13 cellular contexts compared by ENCODE assay signal in the genomic region with DNA sequence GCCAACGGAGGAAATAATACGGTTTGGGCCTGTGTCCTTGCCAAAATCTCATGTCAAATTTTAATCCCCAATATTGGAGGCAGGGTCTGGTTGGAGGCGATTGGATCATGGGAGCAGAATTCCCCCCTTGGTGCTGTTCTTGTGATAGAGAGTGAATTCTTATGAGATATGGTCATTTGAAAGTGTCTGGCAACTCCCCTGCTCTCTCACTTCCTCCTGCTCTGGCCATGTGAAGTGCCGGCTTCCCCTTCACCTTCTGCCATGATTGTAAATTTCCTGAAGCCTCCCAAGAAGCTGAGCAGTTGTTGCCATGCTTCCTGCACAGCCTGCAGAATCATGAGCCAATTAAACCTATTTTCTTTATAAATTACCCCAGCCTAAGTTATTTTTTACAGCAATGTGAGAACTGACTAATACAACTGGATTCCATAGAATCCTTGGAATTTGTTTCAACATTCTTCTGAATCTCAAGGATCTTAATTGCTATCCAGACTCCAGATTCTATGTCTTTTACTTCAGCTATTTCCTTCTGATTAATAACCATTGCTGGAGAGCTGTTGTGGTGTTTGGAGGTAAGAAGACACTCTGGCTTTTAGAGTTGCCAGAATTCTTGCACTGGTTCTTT.
DNase-seq lines count a peak whose midpoint lies in the region; ATAC-seq and TF ChIP-seq lines count a peak whose summit lies in the region.
"Had no signal": no experiment of that assay in that cellular context is flagged by ENCODE, and none has a peak within 500 bp of the region (broad histone marks: within the 10 kb centered on the region; RNA-seq: fewer than 3 reads in every experiment).

No MANE protein-coding gene starts in this region.

- H2AFZ ChIP-seq in fibroblast of lung (ENCODE audit: low read length) = no peak overlapping the region

- no peak overlapping the region for H3K9ac ChIP-seq in fibroblast of lung (ENCODE audit: insufficient read depth, low read length)

- H3K9me3 Mint-ChIP-seq in osteocyte (ENCODE audit: unreplicated experiment) = peaks cover 4% of the 10 kb centered on the region

- no peaks in the 10 kb centered on the region for H3K27me3 Mint-ChIP-seq in osteocyte (ENCODE audit: unreplicated experiment)

- TF ChIP-seq CTCF in RWPE2 (IDR thresholded peaks at IDR 0.05; ENCODE audit: poor library complexity, severe bottlenecking) = no peak
- TF ChIP-seq CTCF in fibroblast of lung (conservative IDR thresholded peaks at IDR 0.05 in 1 of 2, IDR thresholded peaks at IDR 0.05 in 1 of 2; ENCODE audit: low read depth in 1 of 2, low read length in 2 of 2) = no peak
- TF ChIP-seq CTCF in osteocyte (IDR thresholded peaks at IDR 0.05) = no peak

- H3K4me3 ChIP-seq in RWPE2 (ENCODE audit: severe bottlenecking) (no peak overlapping the region), fibroblast of lung (replicated peaks in 1 of 4; ENCODE audit: control extremely low read depth in 1 of 4, insufficient read depth in 1 of 4, low read depth in 3 of 4, low read length in 4 of 4) (no peak overlapping the region)
- H3K4me3 ChIP-seq: suprapubic skin had no signal

- H3K79me2 ChIP-seq in fibroblast of lung (ENCODE audit: control insufficient read depth, insufficient read depth, low read length) = no peaks in the 10 kb centered on the region

- no peak overlapping the region for H3K4me3 Mint-ChIP-seq in osteocyte (ENCODE audit: unreplicated experiment)

- H3K36me3 ChIP-seq in RWPE2 (ENCODE audit: low read depth) = no peaks in the 10 kb centered on the region
- no peaks in the 10 kb centered on the region for H3K36me3 ChIP-seq in fibroblast of lung (ENCODE audit: control insufficient read depth, insufficient read depth, low read length)
- H3K36me3 ChIP-seq: suprapubic skin had no signal

- ATAC-seq in RWPE2 (ENCODE audit: low read depth) = peak; percentile 93
- ATAC-seq: HepG2 had no signal

- H3K36me3 Mint-ChIP-seq in osteocyte (ENCODE audit: unreplicated experiment) = no peaks in the 10 kb centered on the region

- H3K27me3 ChIP-seq in RWPE2 (ENCODE audit: insufficient read depth, poor library complexity, severe bottlenecking) (no peaks in the 10 kb centered on the region), fibroblast of lung (ENCODE audit: control insufficient read depth, insufficient read depth, low read length) (no peaks in the 10 kb centered on the region)
- H3K27me3 ChIP-seq: suprapubic skin had no signal

- no peak overlapping the region for H3K4me2 ChIP-seq in fibroblast of lung (ENCODE audit: extremely low read depth, insufficient read depth, low read length)

- no peaks in the 10 kb centered on the region for H4K20me1 ChIP-seq in fibroblast of lung (ENCODE audit: control insufficient read depth, extremely low read depth, insufficient read depth, low read length)

- H3K9me3 ChIP-seq in RWPE2 (ENCODE audit: severe bottlenecking) (peaks cover 4% of the 10 kb centered on the region), fibroblast of lung (ENCODE audit: control insufficient read depth, insufficient read depth, low read depth, low read length) (no peaks in the 10 kb centered on the region)
- H3K9me3 ChIP-seq: suprapubic skin had no signal

- peak overlapping the region; percentile 59 for H3K27ac Mint-ChIP-seq in osteocyte (ENCODE audit: unreplicated experiment)

- H3K4me1 Mint-ChIP-seq in osteocyte (ENCODE audit: unreplicated experiment) = peaks cover 14% of the 10 kb centered on the region

- H3K27ac ChIP-seq in RWPE2 (ENCODE audit: poor library complexity, severe bottlenecking) = peak overlapping the region; percentile 86
- no peak overlapping the region for H3K27ac ChIP-seq in fibroblast of lung (ENCODE audit: insufficient read depth, low read length)
- H3K27ac ChIP-seq: suprapubic skin had no signal

- peaks cover 10% of the 10 kb centered on the region for H3K4me1 ChIP-seq in RWPE2 (ENCODE audit: insufficient read depth, poor library complexity, severe bottlenecking)
- H3K4me1 ChIP-seq in fibroblast of lung (ENCODE audit: control insufficient read depth, extremely low read depth, insufficient read depth, low read length) = peaks cover 4% of the 10 kb centered on the region
- H3K4me1 ChIP-seq: suprapubic skin had no signal

- peak; percentile 61 for DNase-seq in GM04504 (ENCODE audit: low read depth)
- DNase-seq in RWPE2 (ENCODE audit: low spot score) = no peak
- DNase-seq in fibroblast of lung (ENCODE audit: low read depth in 2 of 2) = peak; percentile 44 to 83
- DNase-seq in osteocyte (ENCODE audit: extremely low spot score, unreplicated experiment) = no peak
- DNase-seq in putamen (ENCODE audit: low spot score) = no peak
- DNase-seq in inferior parietal cortex (ENCODE audit: extremely low spot score) = no peak
- no peak for DNase-seq in HT-29 (ENCODE audit: low spot score)
- no peak for DNase-seq in NCI-H146 (lab: John Stamatoyannopoulos, UW)
- DNase-seq: NCI-H1694 treated with DMSO at 0.1 percent for 48 hours, NCI-H774, nucleus accumbens had no signal

Comparison
In these comparisons a context has a peak if more than half of its experiments do, and no peak if none do; other contexts are left out.
1. DNase-seq: peak in GM04504 (single experiment) and fibroblast of lung (2 of 2); none in RWPE2 (single experiment), osteocyte (single experiment), putamen (single experiment), inferior parietal cortex (single experiment), HT-29 (single experiment) and NCI-H146 (single experiment).